In the genomic region with DNA sequence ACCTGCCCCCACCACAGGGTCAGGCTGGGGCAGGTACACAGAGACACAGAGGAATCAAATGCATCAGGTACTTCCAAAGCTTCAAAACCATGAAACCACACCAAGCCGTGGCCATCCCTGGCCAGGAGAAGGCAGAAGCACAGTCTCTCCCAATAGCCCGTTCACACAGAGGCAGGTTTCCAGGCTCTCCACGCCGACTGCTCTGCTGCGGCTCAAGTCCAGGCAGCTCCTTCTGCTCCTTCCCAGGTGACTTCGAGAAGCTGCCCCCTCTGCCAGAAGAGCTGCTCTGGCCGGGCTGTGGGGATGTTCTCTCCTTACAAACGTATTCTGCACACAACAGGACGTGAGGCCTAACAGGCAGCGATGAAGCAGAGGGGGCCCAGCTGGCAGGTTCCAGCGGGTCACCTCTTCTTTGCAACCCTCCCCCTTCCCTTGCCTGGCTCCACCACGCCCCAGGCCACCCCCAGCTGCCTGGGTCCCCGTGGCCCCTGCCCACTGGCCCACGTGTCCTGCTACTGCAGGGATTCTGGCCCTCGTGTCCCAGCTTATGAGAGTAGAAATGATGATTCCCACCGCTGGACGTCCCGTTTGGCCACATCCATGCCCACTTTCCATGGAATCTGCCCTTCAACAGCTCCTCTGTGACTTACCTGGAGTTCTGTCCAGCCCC, we compare ENCODE assay signal across 22 cellular contexts. TPM values are rescaled to one million over a fixed set of nuclear protein-coding genes. Genes with fewer than 3 reads are reported as not detected.
DNase-seq lines count a peak whose midpoint lies in the region; ATAC-seq and TF ChIP-seq lines count a peak whose summit lies in the region.
"Had no signal": no experiment of that assay in that cellular context is flagged by ENCODE, and none has a peak within 500 bp of the region (broad histone marks: within the 10 kb centered on the region; RNA-seq: fewer than 3 reads in every experiment).

No MANE protein-coding gene starts in this region.

- H4K20me1 ChIP-seq in GM23338 (replicated peaks; ENCODE audit: insufficient read depth): peaks cover 34% of the 10 kb centered on the region; the same call in 1 of the 2 replicates
- H4K20me1 ChIP-seq in neural progenitor cell (ENCODE audit: low read depth): peaks cover 93% of the 10 kb centered on the region

- no peaks in the 10 kb centered on the region for H3K9me3 ChIP-seq in neural progenitor cell (ENCODE audit: low read depth)
- H3K9me3 ChIP-seq: gastroesophageal sphincter, thoracic aorta had no signal

- H2AFZ ChIP-seq in GM23338: no peak overlapping the region
- H2AFZ ChIP-seq in neural progenitor cell (replicated peaks): no peak overlapping the region

- H3K4me1 ChIP-seq in GM23338 (ENCODE audit: insufficient read depth): no peaks in the 10 kb centered on the region
- no peaks in the 10 kb centered on the region for H3K4me1 ChIP-seq in neural progenitor cell

- H3K27ac ChIP-seq in GM23338 (ENCODE audit: low read depth) (no peak overlapping the region), neural progenitor cell (no peak overlapping the region)
- H3K27ac ChIP-seq: 22Rv1, thoracic aorta had no signal

- H3K9me3 Mint-ChIP-seq in T-helper 2 cell treated with Interferon-gamma antibody and Interleukin-4, amounts not matched to agents 5 μg/mL and 100 μg/mL, for 36 hours: no peaks in the 10 kb centered on the region
- no peaks in the 10 kb centered on the region; the same call in 2 of the 3 replicates for H3K9me3 Mint-ChIP-seq in GM23338
- no peaks in the 10 kb centered on the region for H3K9me3 Mint-ChIP-seq in effector memory CD8-positive, alpha-beta T cell
- H3K9me3 Mint-ChIP-seq in neural progenitor cell: no peaks in the 10 kb centered on the region
- H3K9me3 Mint-ChIP-seq: activated T-cell treated with anti-CD3 and anti-CD28 coated beads, Interleukin-2, amount 50 U/mL, for 72 hours; nephron had no signal

- H3K79me2 ChIP-seq in GM23338 (replicated peaks; ENCODE audit: insufficient read depth) (peaks cover 84% of the 10 kb centered on the region), neural progenitor cell (ENCODE audit: low read depth) (peaks cover 89% of the 10 kb centered on the region)

- no peaks in the 10 kb centered on the region for H3K27me3 Mint-ChIP-seq in T-helper 2 cell treated with Interferon-gamma antibody and Interleukin-4, amounts not matched to agents 5 μg/mL and 100 μg/mL, for 36 hours (ENCODE audit: low read depth)
- H3K27me3 Mint-ChIP-seq in GM23338 (ENCODE audit: insufficient read depth, low read depth, poor library complexity) (peaks cover 9% of the 10 kb centered on the region), neural progenitor cell (ENCODE audit: insufficient read depth, low read depth) (no peaks in the 10 kb centered on the region)
- no peaks in the 10 kb centered on the region for H3K27me3 Mint-ChIP-seq in effector memory CD8-positive, alpha-beta T cell
- H3K27me3 Mint-ChIP-seq: activated naive CD8-positive, alpha-beta T cell had no signal

- no peak overlapping the region for H3K4me2 ChIP-seq in GM23338
- H3K4me2 ChIP-seq in neural progenitor cell: no peak overlapping the region

- ATAC-seq in GM23338: no peak
- ATAC-seq in effector memory CD8-positive, alpha-beta T cell (replicated peaks): no peak
- ATAC-seq in GM18868 (IDR thresholded peaks at IDR 0.05; ENCODE audit: unreplicated experiment): no peak
- ATAC-seq: activated T-cell treated with anti-CD3 and anti-CD28 coated beads, Interleukin-2, amount 50 U/mL, for 72 hours; gastroesophageal sphincter; SK-N-SH treated with all-trans-retinoic acid at 6 μM for 48 hours had no signal

- H3K36me3 ChIP-seq in GM23338 (ENCODE audit: insufficient read depth) (peaks cover 10% of the 10 kb centered on the region), neural progenitor cell (no peaks in the 10 kb centered on the region)

- DNase-seq in T-helper 2 cell treated with Interferon-gamma antibody and Interleukin-4, amounts not matched to agents 5 μg/mL and 100 μg/mL, for 36 hours (ENCODE audit: low spot score): no peak
- DNase-seq in T-helper 2 cell: no peak
- DNase-seq in GM23338 (ENCODE audit: low spot score): no peak
- no peak for DNase-seq in effector memory CD8-positive, alpha-beta T cell
- DNase-seq in neural progenitor cell (ENCODE audit: low spot score): no peak
- DNase-seq in ureter (ENCODE audit: low spot score): no peak
- DNase-seq in NCI-H446 (lab: John Stamatoyannopoulos, UW): no peak
- DNase-seq: activated T-cell treated with anti-CD3 and anti-CD28 coated beads, Interleukin-2, amount 50 U/mL, for 72 hours; AML-193; effector memory CD4-positive, alpha-beta T cell; MV-4-11; NCI-H1694; NCI-H2171 treated with DMSO at 0.1 percent for 48 hours; RPMI8226; T1000 had no signal

- no peaks in the 10 kb centered on the region for H3K9me2 ChIP-seq in GM23338 (ENCODE audit: insufficient read depth)

- H3F3A ChIP-seq in GM23338 (replicated peaks; ENCODE audit: low read depth) (no peaks in the 10 kb centered on the region), neural progenitor cell (ENCODE audit: low read depth) (no peaks in the 10 kb centered on the region)

- H3K4me3 ChIP-seq in GM23338: no peak overlapping the region
- H3K4me3 ChIP-seq in neural progenitor cell: no peak overlapping the region
- H3K4me3 ChIP-seq: gastroesophageal sphincter, thoracic aorta had no signal

- H3K9ac ChIP-seq in neural progenitor cell: no peak overlapping the region

- peak overlapping the region; percentile 36 for H3K27ac Mint-ChIP-seq in T-helper 2 cell treated with Interferon-gamma antibody and Interleukin-4, amounts not matched to agents 5 μg/mL and 100 μg/mL, for 36 hours
- H3K27ac Mint-ChIP-seq in GM23338 (peak overlapping the region; percentile 67; the same call in 1 of the 2 replicates), neural progenitor cell (peak overlapping the region; percentile 63)
- peak overlapping the region; percentile 77 to 79 for H3K27ac Mint-ChIP-seq in effector memory CD8-positive, alpha-beta T cell
- H3K27ac Mint-ChIP-seq: activated naive CD8-positive, alpha-beta T cell; activated T-cell treated with anti-CD3 and anti-CD28 coated beads, Interleukin-2, amount 50 U/mL, for 72 hours; nephron had no signal

- no peak for TF ChIP-seq CTCF in GM23338 (conservative IDR thresholded peaks at IDR 0.05; ENCODE audit: low read depth in 2 of 2)
- TF ChIP-seq CTCF in neural progenitor cell (IDR thresholded peaks at IDR 0.05): no peak

- peaks cover 6% of the 10 kb centered on the region for H3K4me1 Mint-ChIP-seq in T-helper 2 cell treated with Interferon-gamma antibody and Interleukin-4, amounts not matched to agents 5 μg/mL and 100 μg/mL, for 36 hours (ENCODE audit: low read depth)
- H3K4me1 Mint-ChIP-seq in GM23338: no peaks in the 10 kb centered on the region; the same call in 2 of the 3 replicates
- peaks cover 43 to 47% of the 10 kb centered on the region in 2 donors for H3K4me1 Mint-ChIP-seq in effector memory CD8-positive, alpha-beta T cell (ENCODE audit: low read depth in 2 of 2)
- peaks cover 5% of the 10 kb centered on the region for H3K4me1 Mint-ChIP-seq in neural progenitor cell

- peaks cover 44% of the 10 kb centered on the region for H3K36me3 Mint-ChIP-seq in T-helper 2 cell treated with Interferon-gamma antibody and Interleukin-4, amounts not matched to agents 5 μg/mL and 100 μg/mL, for 36 hours (ENCODE audit: low read depth)
- peaks cover 48% of the 10 kb centered on the region for H3K36me3 Mint-ChIP-seq in GM23338 (ENCODE audit: low read depth)
- peaks cover 81% of the 10 kb centered on the region for H3K36me3 Mint-ChIP-seq in effector memory CD8-positive, alpha-beta T cell (ENCODE audit: insufficient read depth)
- peaks cover 23% of the 10 kb centered on the region for H3K36me3 Mint-ChIP-seq in neural progenitor cell

- no peak overlapping the region for H3K4me3 Mint-ChIP-seq in T-helper 2 cell treated with Interferon-gamma antibody and Interleukin-4, amounts not matched to agents 5 μg/mL and 100 μg/mL, for 36 hours
- no peak overlapping the region for H3K4me3 Mint-ChIP-seq in GM23338
- peak overlapping the region in 1 of 2 donors; percentile 12 for H3K4me3 Mint-ChIP-seq in effector memory CD8-positive, alpha-beta T cell
- no peak overlapping the region for H3K4me3 Mint-ChIP-seq in neural progenitor cell
- H3K4me3 Mint-ChIP-seq: activated naive CD8-positive, alpha-beta T cell; activated T-cell treated with anti-CD3 and anti-CD28 coated beads, Interleukin-2, amount 50 U/mL, for 72 hours; nephron had no signal

- H3K27me3 ChIP-seq in GM23338 (ENCODE audit: insufficient read depth): no peaks in the 10 kb centered on the region
- no peaks in the 10 kb centered on the region for H3K27me3 ChIP-seq in neural progenitor cell
- H3K27me3 ChIP-seq: gastroesophageal sphincter had no signal

TF ChIP-seq in GM23338, 12 proteins besides CTCF, POLR2A, EP300 and RAD21:
- no peak for TF ChIP-seq STAT1 (IDR thresholded peaks at IDR 0.05; ENCODE audit: unreplicated experiment)
- no peak for TF ChIP-seq CREB1 (CRISPR knock-in tag; IDR thresholded peaks at IDR 0.05; ENCODE audit: low read depth)

RNA-seq across cellular contexts. Expression of a gene that starts 26.1 kb away (rescaled TPM):
- 33.8 and 36.1 TPM in 2 replicates for total RNA-seq in GM23338 (2014; rRNA removed; shearing (Covaris generic))
- 12.3 and 13.1 TPM in 2 replicates for polyA plus RNA-seq in GM23338 (2016; fragmentation: Nextera tagmentation; extraction: Ambion mirVana)
- total RNA-seq in neural progenitor cell (ENCODE audit: low replicate concordance): 31.2 and 46.7 TPM in 2 replicates
- total RNA-seq in ureter: 41.5 TPM

RNA-seq across cellular contexts. Expression of a gene that starts 52.1 kb away (rescaled TPM):
- 28.0 and 31.9 TPM in 2 replicates for total RNA-seq in GM23338 (2014; rRNA removed; shearing (Covaris generic))
- 8.5 and 9.0 TPM in 2 replicates for polyA plus RNA-seq in GM23338 (2016; fragmentation: Nextera tagmentation; extraction: Ambion mirVana)
- total RNA-seq in neural progenitor cell (ENCODE audit: low replicate concordance) (23.1 and 29.3 TPM in 2 replicates), ureter (13.6 TPM)
